12 cellular contexts compared by ENCODE assay signal in genomic region chr3:120497813-120498212, GRCh38. TPM values are rescaled to one million over a fixed set of nuclear protein-coding genes. Genes with fewer than 3 reads are reported as not detected.
DNase-seq lines count a peak whose midpoint lies in the region; ATAC-seq and TF ChIP-seq lines count a peak whose summit lies in the region.
"Had no signal": no experiment of that assay in that cellular context is flagged by ENCODE, and none has a peak within 500 bp of the region (broad histone marks: within the 10 kb centered on the region; RNA-seq: fewer than 3 reads in every experiment).

No MANE protein-coding gene starts in this region.

- no peak overlapping the region for H3K27ac ChIP-seq in mammary epithelial cell (ENCODE audit: insufficient read depth, low read depth, low read length)
- H3K27ac ChIP-seq in mesenchymal stem cell (ENCODE audit: low read length, poor library complexity, severe bottlenecking): peak overlapping the region; percentile 91
- H3K27ac ChIP-seq in tibial nerve: peak overlapping the region in 3 of 4 donors; percentile 13 to 88 (median 79)

- no peak for DNase-seq in MCF 10A (ENCODE audit: unreplicated experiment)
- no peak for DNase-seq in mammary epithelial cell
- DNase-seq in mesenchymal stem cell: peak; percentile 10
- DNase-seq in tibial nerve (ENCODE audit: low spot score in 2 of 2): no peak
- DNase-seq in DMS53 treated with DMSO at 0.1 percent for 48 hours (lab: John Stamatoyannopoulos, UW; ENCODE audit: unreplicated experiment): no peak
- DNase-seq in DMS79 (lab: John Stamatoyannopoulos, UW): no peak
- DNase-seq: 8988T; activated naive CD4-positive, alpha-beta T cell; CD8-positive, alpha-beta T cell; NCI-H1417 had no signal

- no peak overlapping the region for H3K4me3 ChIP-seq in mammary epithelial cell (replicated peaks in 1 of 3; ENCODE audit: insufficient read depth in 1 of 3, low read depth in 2 of 3, low read length in 3 of 3)
- H3K4me3 ChIP-seq in mesenchymal stem cell (ENCODE audit: insufficient read depth in 1 of 2, low read depth in 1 of 2, low read length in 2 of 2): peak overlapping the region in 1 of 2 experiments; percentile 8
- H3K4me3 ChIP-seq in tibial nerve: no peak overlapping the region

- dilution Hi-C loops in mammary epithelial cell (cut with HindIII; ENCODE audit: low sequenced_read_pairs): no loop called here

- H3K23ac ChIP-seq in mesenchymal stem cell (ENCODE audit: low read length in 2 of 2): no peak overlapping the region

- H2AK5ac ChIP-seq in mesenchymal stem cell (ENCODE audit: low read length, severe bottlenecking): no peak overlapping the region

- WGBS in mammary epithelial cell (ENCODE audit: low coverage, missing lambda C conversion rate): 42% methylated on average over 2 of the region's 2 CpGs
- 29% methylated on average over 1 of the region's 2 CpGs for WGBS in mesenchymal stem cell
- WGBS in tibial nerve, 2 donors: 19 to 32% methylated on average over 2 of the region's 2 CpGs

- no peaks in the 10 kb centered on the region for H3K27me3 ChIP-seq in mammary epithelial cell (ENCODE audit: insufficient read depth, low read length)
- H3K27me3 ChIP-seq in mesenchymal stem cell (ENCODE audit: control insufficient read depth in 1 of 2, insufficient read depth in 1 of 2, low read length in 2 of 2): no peaks in the 10 kb centered on the region
- no peaks in the 10 kb centered on the region for H3K27me3 ChIP-seq in tibial nerve

- H4K8ac ChIP-seq in mesenchymal stem cell (ENCODE audit: low read length): no peak overlapping the region

- no peak overlapping the region for H3K14ac ChIP-seq in mesenchymal stem cell (ENCODE audit: low read length in 2 of 2)

- H4K20me1 ChIP-seq in mammary epithelial cell (ENCODE audit: insufficient read depth, low read length): no peaks in the 10 kb centered on the region

- H3K27ac Mint-ChIP-seq in MCF 10A (ENCODE audit: low read depth, unreplicated experiment) (peak overlapping the region; percentile 78), brain (peak overlapping the region in 4 of 5 experiments; percentile 84 to 92 (median 89))
- H3K27ac Mint-ChIP-seq: CD8-positive, alpha-beta T cell had no signal

- intact Hi-C loops in MCF 10A (cut with micrococcal nuclease) (loop anchor here (2.0 kb wide), 1 partner anchor 47 kb away; the partner anchor contains the start of gene FSTL1), mammary epithelial cell (cut with micrococcal nuclease) (loop anchor here (1.0 kb wide), 1 partner anchor 48 kb away; the partner anchor contains the start of gene FSTL1)

- no peaks in the 10 kb centered on the region for H3K27me3 Mint-ChIP-seq in MCF 10A (ENCODE audit: insufficient read depth, unreplicated experiment)
- no peaks in the 10 kb centered on the region for H3K27me3 Mint-ChIP-seq in brain

- H3K4me1 ChIP-seq in mammary epithelial cell (ENCODE audit: insufficient read depth, low read length) (peaks cover 26% of the 10 kb centered on the region), mesenchymal stem cell (ENCODE audit: control insufficient read depth, insufficient read depth, low read depth, low read length) (peaks cover 1% of the 10 kb centered on the region), tibial nerve (peaks cover 0 to 41% (median 18%) of the 10 kb centered on the region in 4 donors)

- H3K18ac ChIP-seq in mesenchymal stem cell (ENCODE audit: low read depth in 1 of 2, low read length in 2 of 2): no peak overlapping the region

- H3K4ac ChIP-seq in mesenchymal stem cell (ENCODE audit: low read depth in 1 of 2, low read length in 2 of 2): no peak overlapping the region

- no peak for TF ChIP-seq POLR2A in tibial nerve (IDR thresholded peaks at IDR 0.05)

- peaks cover 9% of the 10 kb centered on the region for H3K9me3 Mint-ChIP-seq in MCF 10A (ENCODE audit: unreplicated experiment)
- H3K9me3 Mint-ChIP-seq in brain: peaks cover 0 to 19% (median 4%) of the 10 kb centered on the region in 5 experiments

- H4K91ac ChIP-seq in mesenchymal stem cell (ENCODE audit: low read length): no peak overlapping the region

- CTCF ChIA-PET in MCF 10A (lab: Yijun Ruan, JAX): interaction anchor here (0.8 to 1.3 kb wide), 2 partner anchors 13 to 64 kb away, joined by 3 read pairs; no protein-coding TSS in a partner anchor
- CTCF ChIA-PET in mammary epithelial cell (lab: Charles Lee; ENCODE audit: low non-redundant PET): no interaction called here

- no peak overlapping the region for H2BK15ac ChIP-seq in mesenchymal stem cell (ENCODE audit: low read depth, poor library complexity, severe bottlenecking)

- H3K9ac ChIP-seq in mammary epithelial cell (ENCODE audit: insufficient read depth, low read length) (no peak overlapping the region), mesenchymal stem cell (ENCODE audit: low read length) (peak overlapping the region; percentile 87)

- H3K4me3 Mint-ChIP-seq in MCF 10A (ENCODE audit: unreplicated experiment) (peak overlapping the region; percentile 43), brain (peak overlapping the region in 1 of 5 experiments; percentile 77)
- H3K4me3 Mint-ChIP-seq: CD8-positive, alpha-beta T cell had no signal

- no peaks in the 10 kb centered on the region for H3K79me1 ChIP-seq in mesenchymal stem cell (replicated peaks; ENCODE audit: low read length, poor library complexity, severe bottlenecking)

- H2BK120ac ChIP-seq in mesenchymal stem cell (ENCODE audit: low read depth, low read length): no peak overlapping the region

- no peaks in the 10 kb centered on the region for H3K36me3 ChIP-seq in mammary epithelial cell (ENCODE audit: insufficient read depth, low read length)
- no peaks in the 10 kb centered on the region for H3K36me3 ChIP-seq in mesenchymal stem cell (ENCODE audit: control insufficient read depth in 1 of 2, insufficient read depth in 2 of 2, low read depth in 1 of 2, low read length in 2 of 2)
- no peaks in the 10 kb centered on the region for H3K36me3 ChIP-seq in tibial nerve

- POLR2A ChIA-PET in MCF 10A (lab: Yijun Ruan, JAX): no interaction called here

- H3K36me3 Mint-ChIP-seq in MCF 10A (ENCODE audit: insufficient read depth, unreplicated experiment) (no peaks in the 10 kb centered on the region), brain (no peaks in the 10 kb centered on the region)
- H3K36me3 Mint-ChIP-seq: CD8-positive, alpha-beta T cell had no signal

- no peaks in the 10 kb centered on the region for H3K79me2 ChIP-seq in mammary epithelial cell (ENCODE audit: insufficient read depth, low read length)

- H3K4me2 ChIP-seq in mammary epithelial cell (ENCODE audit: insufficient read depth, low read depth, low read length): no peak overlapping the region
- H3K4me2 ChIP-seq in mesenchymal stem cell (ENCODE audit: low read length, poor library complexity, severe bottlenecking): no peak overlapping the region

- ATAC-seq in GM19351 (IDR thresholded peaks at IDR 0.05; ENCODE audit: unreplicated experiment): no peak
- ATAC-seq: CD8-positive, alpha-beta T cell had no signal

- in situ Hi-C loops in mammary epithelial cell (cut with MboI; ENCODE audit: low sequenced_read_pairs in 2 of 2): no loop called here

- H3K4me1 Mint-ChIP-seq in MCF 10A (ENCODE audit: insufficient read depth, unreplicated experiment): peaks cover 25% of the 10 kb centered on the region
- peaks cover 36% of the 10 kb centered on the region for H3K4me1 Mint-ChIP-seq in brain

- peaks cover 14% of the 10 kb centered on the region for H3K9me3 ChIP-seq in mammary epithelial cell (replicated peaks; ENCODE audit: insufficient read depth, low read length)
- peaks cover 6% of the 10 kb centered on the region for H3K9me3 ChIP-seq in mesenchymal stem cell (ENCODE audit: control insufficient read depth, low read length)
- peaks cover 0 to 4% (median 1%) of the 10 kb centered on the region in 4 donors for H3K9me3 ChIP-seq in tibial nerve

- H2BK12ac ChIP-seq in mesenchymal stem cell (ENCODE audit: low read length in 2 of 2): no peak overlapping the region

- TF ChIP-seq EP300 in tibial nerve (IDR thresholded peaks at IDR 0.05): no peak

- H2AFZ ChIP-seq in mammary epithelial cell (ENCODE audit: low read depth, low read length) (no peak overlapping the region), mesenchymal stem cell (ENCODE audit: low read depth, low read length) (no peak overlapping the region)

- H2BK5ac ChIP-seq in mesenchymal stem cell (ENCODE audit: low read depth, low read length, poor library complexity, severe bottlenecking): no peak overlapping the region

- BruUV-seq in MCF 10A (replicated peaks; lab: Mats Ljungman, UMichigan): no TSS peak
- no TSS peak for BruUV-seq in mammary epithelial cell (replicated peaks; lab: Mats Ljungman, UMichigan)

- TF ChIP-seq CTCF in MCF 10A (IDR thresholded peaks at IDR 0.05; ENCODE audit: unreplicated experiment) (no peak), mammary epithelial cell (conservative IDR thresholded peaks at IDR 0.05 in 1 of 2, IDR thresholded peaks at IDR 0.05 in 1 of 2; ENCODE audit: extremely low read depth in 1 of 2, insufficient read depth in 1 of 2, low read depth in 1 of 2, low read length in 2 of 2) (no peak), brain (conservative IDR thresholded peaks at IDR 0.05) (no peak), tibial nerve (IDR thresholded peaks at IDR 0.05) (no peak)

RNA-seq across cellular contexts. Expression of gene FSTL1, which starts 47.0 kb away (rescaled TPM):
- total RNA-seq in MCF 10A (2022) (49.4 and 56.4 TPM in 2 replicates), mammary epithelial cell (100 to 1,000 TPM; 109 to 161 TPM), tibial nerve (100 to 1,000 TPM; 389 to 942 (median 486) TPM)
- polyA plus RNA-seq in mammary epithelial cell (71.6 TPM), brain (ENCODE audit: insufficient read depth, low read depth, low replicate concordance) (22.5 TPM)
- polyA minus RNA-seq in mammary epithelial cell: 176 TPM
- polyA plus RNA-seq in mesenchymal stem cell (2013, experiment 1 of 2): 544 TPM
- 562 TPM for polyA plus RNA-seq in mesenchymal stem cell (2013, experiment 2 of 2)
